16 cellular contexts compared by ENCODE assay signal in genomic region chr9:132260846-132261245, GRCh38.
DNase-seq lines count a peak whose midpoint lies in the region; ATAC-seq, FAIRE-seq and TF ChIP-seq lines count a peak whose summit lies in the region.
"Had no signal": no experiment of that assay in that cellular context is flagged by ENCODE, and none has a peak within 500 bp of the region (broad histone marks: within the 10 kb centered on the region; RNA-seq: fewer than 3 reads in every experiment).

No MANE protein-coding gene starts in this region.

- no peak for FAIRE-seq in GM12878 (lab: Jason Lieb, UNC)
- FAIRE-seq: H1 had no signal

- in situ Hi-C loops in GM12878 (cut with MboI), result no loop called here

- TF ChIP-seq POLR2A in GM12878 (IDR thresholded peaks at IDR 0.05; ENCODE audit: low read depth, low read length), result no peak

- H3K4me3 ChIP-seq in GM12878 (no peak overlapping the region), upper lobe of right lung (no peak overlapping the region), endodermal cell (ENCODE audit: low read length) (no peak overlapping the region)
- H3K4me3 ChIP-seq: SK-N-MC had no signal

- 0 out of 2 replicates have a peak, but pooled peaks cover 6% of the 10 kb centered on the region for H4K20me1 ChIP-seq in GM12878 (ENCODE audit: control insufficient read depth, insufficient read depth)

- H3K36me3 Mint-ChIP-seq in activated T-cell treated with anti-CD3 and anti-CD28 coated beads, Interleukin-2, amount 50 U/mL, for 24 hours (ENCODE audit: low read depth), result peaks cover 45% of the 10 kb centered on the region
- peaks cover 9% of the 10 kb centered on the region for H3K36me3 Mint-ChIP-seq in memory B cell
- H3K36me3 Mint-ChIP-seq in endodermal cell (ENCODE audit: low read depth), result peaks cover 31% of the 10 kb centered on the region

- TF ChIP-seq EP300 in GM12878 (IDR thresholded peaks at IDR 0.05; ENCODE audit: borderline replicate concordance in 1 of 2, control insufficient read depth in 1 of 2, low read depth in 2 of 2, low read length in 2 of 2), result no peak

- CTCF ChIA-PET in GM12878 (lab: Yijun Ruan, JAX), result interaction anchor here (0.8 to 3.4 kb wide), 4 partner anchors 10 to 498 kb away, joined by 3 to 29 read pairs (median 9); no protein-coding TSS in a partner anchor

- no peaks in the 10 kb centered on the region for H3K79me2 ChIP-seq in GM12878 (ENCODE audit: control insufficient read depth, insufficient read depth, low read length)

- H3K4me1 ChIP-seq in GM12878 (ENCODE audit: control insufficient read depth, insufficient read depth, low read length), result no peaks in the 10 kb centered on the region
- peaks cover 23% of the 10 kb centered on the region for H3K4me1 ChIP-seq in upper lobe of right lung
- H3K4me1 ChIP-seq in endodermal cell (ENCODE audit: control insufficient read depth, insufficient read depth, low read length), result no peaks in the 10 kb centered on the region

- SMC1A ChIA-PET in GM12878 (lab: Charles Lee; ENCODE audit: uncharacterized antibody, unreplicated experiment), result no interaction called here

- peak overlapping the region; percentile 38 for H3K27ac Mint-ChIP-seq in activated T-cell treated with anti-CD3 and anti-CD28 coated beads, Interleukin-2, amount 50 U/mL, for 24 hours
- H3K27ac Mint-ChIP-seq in memory B cell (peak overlapping the region; percentile 61), endodermal cell (no peak overlapping the region)
- H3K27ac Mint-ChIP-seq: CD4-positive, alpha-beta T cell had no signal

- H3K27ac ChIP-seq in GM12878 (ENCODE audit: control insufficient read depth, insufficient read depth) (no peak overlapping the region), upper lobe of right lung (no peak overlapping the region), endodermal cell (ENCODE audit: low read depth, low read length) (no peak overlapping the region)

- DNase-seq in activated T-cell treated with anti-CD3 and anti-CD28 coated beads, Interleukin-2, amount 50 U/mL, for 24 hours, result no peak
- no peak for DNase-seq in activated T-cell treated with anti-CD3 and anti-CD28 coated beads, Interleukin-2, amount 50 U/mL, for 48 hours
- no peak for DNase-seq in GM12878 (ENCODE audit: low read depth, low spot score)
- no peak for DNase-seq in memory B cell (ENCODE audit: low spot score in 2 of 2)
- DNase-seq in upper lobe of right lung, result no peak
- DNase-seq in endodermal cell, result no peak
- DNase-seq: AML-193; Calu3; CD4-positive, alpha-beta T cell; Kasumi-1; NCI-H187 treated with DMSO at 0.1 percent for 48 hours; NCI-H2227 treated with DMSO at 0.1 percent for 48 hours had no signal

- no peaks in the 10 kb centered on the region for H3K9me3 ChIP-seq in GM12878 (replicated peaks; ENCODE audit: control insufficient read depth, insufficient read depth, low read length)
- H3K9me3 ChIP-seq in upper lobe of right lung, result no peaks in the 10 kb centered on the region
- no peaks in the 10 kb centered on the region for H3K9me3 ChIP-seq in endodermal cell (ENCODE audit: control insufficient read depth, low read length)

- RAD21 ChIA-PET in GM12878 (lab: Charles Lee; ENCODE audit: unreplicated experiment), result no interaction called here

- H3K4me1 Mint-ChIP-seq in activated T-cell treated with anti-CD3 and anti-CD28 coated beads, Interleukin-2, amount 50 U/mL, for 24 hours (ENCODE audit: low read depth), result peaks cover 10% of the 10 kb centered on the region
- peaks cover 12% of the 10 kb centered on the region for H3K4me1 Mint-ChIP-seq in memory B cell
- no peaks in the 10 kb centered on the region for H3K4me1 Mint-ChIP-seq in endodermal cell

- no TSS peak for BruUV-seq in GM12878 (replicated peaks; lab: Mats Ljungman, UMichigan)

- no peaks in the 10 kb centered on the region for H3K9me3 Mint-ChIP-seq in activated T-cell treated with anti-CD3 and anti-CD28 coated beads, Interleukin-2, amount 50 U/mL, for 24 hours
- H3K9me3 Mint-ChIP-seq in memory B cell (no peaks in the 10 kb centered on the region), endodermal cell (no peaks in the 10 kb centered on the region)
- H3K9me3 Mint-ChIP-seq: CD4-positive, alpha-beta T cell had no signal

- ATAC-seq in GM12878 (no peak), memory B cell (ENCODE audit: low read depth) (no peak), upper lobe of right lung (peak; percentile 74), HG03520 (IDR thresholded peaks at IDR 0.05; ENCODE audit: unreplicated experiment) (no peak)
- ATAC-seq: Right ventricle myocardium inferior had no signal

- no peak overlapping the region for H3K9ac ChIP-seq in GM12878 (ENCODE audit: control insufficient read depth, insufficient read depth, low read length)
- H3K9ac ChIP-seq in endodermal cell (ENCODE audit: extremely low read depth, low read length, poor library complexity, severe bottlenecking), result no peak overlapping the region

- POLR2A ChIA-PET in GM12878 (lab: Charles Lee), result no interaction called here

- no peaks in the 10 kb centered on the region for H3K27me3 Mint-ChIP-seq in activated T-cell treated with anti-CD3 and anti-CD28 coated beads, Interleukin-2, amount 50 U/mL, for 24 hours
- no peaks in the 10 kb centered on the region for H3K27me3 Mint-ChIP-seq in memory B cell
- H3K27me3 Mint-ChIP-seq in endodermal cell (ENCODE audit: insufficient read depth), result no peaks in the 10 kb centered on the region
- H3K27me3 Mint-ChIP-seq: CD4-positive, alpha-beta T cell had no signal

- no peak for TF ChIP-seq RAD21 in GM12878 (IDR thresholded peaks at IDR 0.05; ENCODE audit: insufficient read depth, low read depth, low read length)

- H3K36me3 ChIP-seq in GM12878 (ENCODE audit: control insufficient read depth in 2 of 2, insufficient read depth in 2 of 2, low read length in 1 of 2) (peaks cover 7 to 33% of the 10 kb centered on the region in 2 experiments), upper lobe of right lung (peaks cover 45% of the 10 kb centered on the region), endodermal cell (ENCODE audit: control insufficient read depth, insufficient read depth, low read length) (peaks cover 43% of the 10 kb centered on the region)

- H3K27me3 ChIP-seq in GM12878 (replicated peaks in 1 of 2; ENCODE audit: control insufficient read depth in 2 of 2, insufficient read depth in 2 of 2, low read length in 1 of 2) (no peaks in the 10 kb centered on the region), upper lobe of right lung (no peaks in the 10 kb centered on the region), endodermal cell (ENCODE audit: control insufficient read depth, insufficient read depth, low read length, poor library complexity, severe bottlenecking) (no peaks in the 10 kb centered on the region)

- 94% methylated on average over 3 of the region's 3 CpGs for WGBS in GM12878 (ENCODE audit: insufficient coverage, insufficient replicate concordance, low lambda C conversion rate, missing lambda C conversion rate)
- WGBS in endodermal cell (ENCODE audit: insufficient coverage in 1 of 2, insufficient read length in 1 of 2), 2 experiments, result 82 to 96% methylated on average over 2 to 3 of the region's 3 CpGs

- TF ChIP-seq CTCF in GM12878 (IDR thresholded peaks at IDR 0.05 in 2 of 3, conservative IDR thresholded peaks at IDR 0.05 in 1 of 3; ENCODE audit: control insufficient read depth in 2 of 3, extremely low read depth in 1 of 3, insufficient read depth in 1 of 3, low read depth in 3 of 3, low read length in 3 of 3) (no peak), upper lobe of right lung (IDR thresholded peaks at IDR 0.05) (no peak), endodermal cell (conservative IDR thresholded peaks at IDR 0.05) (no peak)

- H2AFZ ChIP-seq in GM12878 (ENCODE audit: control insufficient read depth, low read depth, low read length), result no peak overlapping the region

- H3K4me2 ChIP-seq in GM12878 (ENCODE audit: control insufficient read depth, insufficient read depth), result no peak overlapping the region

- intact Hi-C loops in GM12878 (cut with micrococcal nuclease; ENCODE audit: unreplicated experiment) (no loop called here), upper lobe of right lung (cut with DNase I) (no loop called here)

- no peak overlapping the region for H3K4me3 Mint-ChIP-seq in activated T-cell treated with anti-CD3 and anti-CD28 coated beads, Interleukin-2, amount 50 U/mL, for 24 hours
- H3K4me3 Mint-ChIP-seq in memory B cell (no peak overlapping the region), endodermal cell (no peak overlapping the region)
- H3K4me3 Mint-ChIP-seq: CD4-positive, alpha-beta T cell had no signal

TF ChIP-seq in GM12878, 131 proteins besides CTCF, POLR2A, EP300 and RAD21:
- TF ChIP-seq POLR2AphosphoS5 (IDR thresholded peaks at IDR 0.05; ENCODE audit: low read length), result peak; percentile 14; the same call in 1 of the 2 replicates
- no peak for TF ChIP-seq BMI1 (IDR thresholded peaks at IDR 0.05; ENCODE audit: borderline replicate concordance)
- no peak for TF ChIP-seq DPF2 (IDR thresholded peaks at IDR 0.05)
TF ChIP-seq in GM12878: peak in this region for 1.
